Comparison of ENCODE assay signal across 28 cellular contexts in the genomic region with DNA sequence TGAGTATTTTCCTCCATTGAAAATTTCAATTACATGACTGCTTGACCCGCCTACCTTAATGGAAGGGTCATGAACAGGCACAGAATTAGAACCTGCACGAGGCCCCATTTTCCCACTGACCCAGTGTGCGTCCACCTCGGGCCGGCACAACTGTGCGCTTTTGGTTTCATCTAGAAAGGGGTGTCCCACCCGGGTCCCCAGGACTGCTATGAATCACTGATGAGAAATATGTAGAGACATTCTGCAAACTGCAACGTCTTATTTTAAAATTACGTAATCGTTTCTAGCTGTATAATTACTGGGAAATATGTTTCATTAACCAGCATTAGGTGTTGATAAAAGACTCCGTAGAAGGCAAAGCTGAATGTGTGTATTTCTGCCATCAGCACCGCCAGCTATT.
"Had no signal": no experiment of that assay in that cellular context is flagged by ENCODE, and none has a peak within 500 bp of the region (broad histone marks: within the 10 kb centered on the region; RNA-seq: fewer than 3 reads in every experiment).

No MANE protein-coding gene starts in this region.

- H3K4me2 ChIP-seq: smooth muscle cell had no signal

- ATAC-seq: left colon; left lung; lower lobe of right lung; mucosa of descending colon; naive thymus-derived CD4-positive, alpha-beta T cell; natural killer cell treated with Interleukin-12 subunit alpha and Interleukin-12 subunit beta and Interleukin-15 and Interleukin-18, amount 100 ng/mL, for 72 hours; right lobe of liver; stimulated activated naive B cell treated with anti-CD40 and anti-IgM and Interleukin-4, amounts not matched to agents 10 μg/mL and 1 μg/mL and 100 μg/mL, for 72 hours; stimulated activated naive CD8-positive, alpha-beta T cell treated with anti-CD3 and anti-CD28 coated beads, Interleukin-15, Interleukin-2, amounts not matched to agents 100 U/mL and 50 U/mL, for 24 hours had no signal

- H3K36me3 ChIP-seq: left lung, lower lobe of right lung, neutrophil, ovary, right atrium auricular region, right lobe of liver, stomach, thyroid gland, transverse colon, upper lobe of left lung, vagina had no signal

- H3K4me3 ChIP-seq: left lung, lower lobe of right lung, mucosa of descending colon, ovary, right atrium auricular region, right lobe of liver, smooth muscle cell, stomach, testis, thyroid gland, transverse colon, upper lobe of left lung, vagina had no signal

- DNase-seq: immature natural killer cell; kidney; left colon; lower lobe of right lung; mammary epithelial cell; mesendoderm; midbrain; mucosa of descending colon; naive thymus-derived CD4-positive, alpha-beta T cell; occipital lobe; ovary; stimulated activated CD4-positive, alpha-beta T cell treated with anti-CD3 and anti-CD28 coated beads, Interleukin-2, amount 100 ng/mL, for 24 hours; stimulated activated CD4-positive, alpha-beta T cell treated with anti-CD3 and anti-CD28 coated beads, Interleukin-4, amount 100 ng/mL, for 1 hour; stimulated activated naive B cell treated with anti-CD40 and anti-IgM and Interleukin-4, amounts not matched to agents 10 μg/mL and 1 μg/mL and 100 μg/mL, for 72 hours; stimulated activated naive CD8-positive, alpha-beta T cell treated with anti-CD3 and anti-CD28 coated beads, Interleukin-15, Interleukin-2, amounts not matched to agents 100 U/mL and 50 U/mL, for 24 hours; stomach; testis; thyroid gland; transverse colon; upper lobe of left lung had no signal

- H3K9me3 ChIP-seq: left lung, lower lobe of right lung, mucosa of descending colon, neutrophil, ovary, right atrium auricular region, right lobe of liver, stomach, testis, thyroid gland, transverse colon, upper lobe of left lung, vagina had no signal

- H3K27me3 ChIP-seq: neutrophil, ovary, right atrium auricular region, right lobe of liver, stomach, testis, thyroid gland, transverse colon, upper lobe of left lung, vagina had no signal

- H3K4me1 ChIP-seq: left lung, lower lobe of right lung, right atrium auricular region, right lobe of liver, stomach, testis, thyroid gland, transverse colon, upper lobe of left lung had no signal

- FAIRE-seq: islet of Langerhans, kidney had no signal

- H3K27ac ChIP-seq: left lung, lower lobe of right lung, neutrophil, ovary, right atrium auricular region, right lobe of liver, stomach, testis, thyroid gland, transverse colon, upper lobe of left lung, vagina had no signal
